In the genomic region with DNA sequence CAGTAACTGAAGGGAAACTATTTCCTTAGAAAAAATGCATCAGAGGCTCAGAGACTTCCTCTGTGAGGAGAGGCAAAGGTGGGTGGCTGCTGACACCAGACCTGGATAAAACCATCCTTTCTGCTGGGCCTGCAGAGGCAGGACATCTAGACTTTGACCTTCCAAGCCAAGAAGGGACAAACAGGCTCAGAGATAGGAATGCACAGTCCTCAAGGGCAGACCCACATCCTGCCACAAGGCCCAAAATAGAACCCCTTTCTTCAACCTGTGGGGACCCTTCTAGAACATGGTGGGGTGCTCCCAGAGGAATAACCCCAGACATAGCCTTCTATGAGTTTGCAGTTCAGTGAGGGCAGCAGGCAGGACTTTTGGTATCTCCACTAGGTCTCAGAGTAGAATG, we compare ENCODE assay signal across 1 cellular context.
TF ChIP-seq lines count a peak whose summit lies in the region.

No MANE protein-coding gene starts in this region.

TF ChIP-seq in HepG2, 621 proteins besides CTCF, POLR2A, EP300 and RAD21 (continued from another document and continues in another):
- TF ChIP-seq, protein P1, sequence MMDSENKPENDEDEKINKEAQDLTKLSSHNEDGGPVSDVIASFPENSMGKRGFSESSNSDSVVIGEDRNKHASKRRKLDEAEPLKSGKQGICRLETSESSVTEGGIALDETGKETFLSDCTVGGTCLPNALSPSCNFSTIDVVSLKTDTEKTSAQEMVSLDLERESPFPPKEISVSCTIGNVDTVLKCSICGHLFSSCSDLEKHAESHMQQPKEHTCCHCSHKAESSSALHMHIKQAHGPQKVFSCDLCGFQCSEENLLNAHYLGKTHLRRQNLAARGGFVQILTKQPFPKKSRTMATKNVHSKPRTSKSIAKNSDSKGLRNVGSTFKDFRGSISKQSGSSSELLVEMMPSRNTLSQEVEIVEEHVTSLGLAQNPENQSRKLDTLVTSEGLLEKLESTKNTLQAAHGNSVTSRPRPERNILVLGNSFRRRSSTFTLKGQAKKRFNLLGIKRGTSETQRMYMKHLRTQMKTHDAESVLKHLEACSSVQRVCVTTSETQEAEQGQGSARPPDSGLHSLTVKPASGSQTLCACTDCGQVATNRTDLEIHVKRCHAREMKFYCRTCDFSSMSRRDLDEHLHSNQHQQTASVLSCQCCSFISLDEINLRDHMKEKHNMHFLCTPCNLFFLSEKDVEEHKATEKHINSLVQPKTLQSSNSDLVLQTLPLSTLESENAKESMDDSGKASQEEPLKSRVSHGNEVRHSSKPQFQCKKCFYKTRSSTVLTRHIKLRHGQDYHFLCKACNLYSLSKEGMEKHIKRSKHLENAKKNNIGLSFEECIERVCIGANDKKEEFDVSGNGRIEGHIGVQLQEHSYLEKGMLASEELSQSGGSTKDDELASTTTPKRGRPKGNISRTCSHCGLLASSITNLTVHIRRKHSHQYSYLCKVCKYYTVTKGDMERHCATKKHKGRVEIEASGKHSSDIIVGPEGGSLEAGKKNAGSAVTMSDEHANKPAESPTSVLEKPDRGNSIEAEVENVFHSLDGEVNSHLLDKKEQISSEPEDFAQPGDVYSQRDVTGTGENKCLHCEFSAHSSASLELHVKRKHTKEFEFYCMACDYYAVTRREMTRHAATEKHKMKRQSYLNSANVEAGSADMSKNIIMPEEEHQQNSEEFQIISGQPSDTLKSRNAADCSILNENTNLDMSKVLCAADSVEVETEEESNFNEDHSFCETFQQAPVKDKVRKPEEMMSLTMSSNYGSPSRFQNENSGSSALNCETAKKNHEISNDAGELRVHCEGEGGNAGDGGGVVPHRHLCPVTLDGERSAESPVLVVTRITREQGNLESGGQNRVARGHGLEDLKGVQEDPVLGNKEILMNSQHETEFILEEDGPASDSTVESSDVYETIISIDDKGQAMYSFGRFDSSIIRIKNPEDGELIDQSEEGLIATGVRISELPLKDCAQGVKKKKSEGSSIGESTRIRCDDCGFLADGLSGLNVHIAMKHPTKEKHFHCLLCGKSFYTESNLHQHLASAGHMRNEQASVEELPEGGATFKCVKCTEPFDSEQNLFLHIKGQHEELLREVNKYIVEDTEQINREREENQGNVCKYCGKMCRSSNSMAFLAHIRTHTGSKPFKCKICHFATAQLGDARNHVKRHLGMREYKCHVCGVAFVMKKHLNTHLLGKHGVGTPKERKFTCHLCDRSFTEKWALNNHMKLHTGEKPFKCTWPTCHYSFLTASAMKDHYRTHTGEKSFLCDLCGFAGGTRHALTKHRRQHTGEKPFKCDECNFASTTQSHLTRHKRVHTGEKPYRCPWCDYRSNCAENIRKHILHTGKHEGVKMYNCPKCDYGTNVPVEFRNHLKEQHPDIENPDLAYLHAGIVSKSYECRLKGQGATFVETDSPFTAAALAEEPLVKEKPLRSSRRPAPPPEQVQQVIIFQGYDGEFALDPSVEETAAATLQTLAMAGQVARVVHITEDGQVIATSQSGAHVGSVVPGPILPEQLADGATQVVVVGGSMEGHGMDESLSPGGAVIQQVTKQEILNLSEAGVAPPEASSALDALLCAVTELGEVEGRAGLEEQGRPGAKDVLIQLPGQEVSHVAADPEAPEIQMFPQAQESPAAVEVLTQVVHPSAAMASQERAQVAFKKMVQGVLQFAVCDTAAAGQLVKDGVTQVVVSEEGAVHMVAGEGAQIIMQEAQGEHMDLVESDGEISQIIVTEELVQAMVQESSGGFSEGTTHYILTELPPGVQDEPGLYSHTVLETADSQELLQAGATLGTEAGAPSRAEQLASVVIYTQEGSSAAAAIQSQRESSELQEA (CRISPR knock-in tag; IDR thresholded peaks at IDR 0.05; ENCODE audit: not compliant biosample characterization), result no peak
- TF ChIP-seq HNF4G (IDR thresholded peaks at IDR 0.05; ENCODE audit: borderline replicate concordance, low read depth, low read length) (peak; percentile 78), HNF4G (CRISPR knock-in tag; IDR thresholded peaks at IDR 0.05; ENCODE audit: borderline replicate concordance, low read depth) (no peak; the same call in 1 of the 2 replicates), SMAD1 (CRISPR knock-in tag; IDR thresholded peaks at IDR 0.05; ENCODE audit: borderline replicate concordance, low read depth) (no peak), MED1 (CRISPR knock-in tag; IDR thresholded peaks at IDR 0.05) (peak; percentile 34; the same call in 1 of the 2 replicates), ZBTB7B (CRISPR knock-in tag; IDR thresholded peaks at IDR 0.05) (peak; percentile 60), JUNB (CRISPR knock-in tag; IDR thresholded peaks at IDR 0.05; ENCODE audit: borderline replicate concordance) (no peak), PAWR (CRISPR knock-in tag; IDR thresholded peaks at IDR 0.05; ENCODE audit: borderline replicate concordance) (no peak), DR1 (CRISPR knock-in tag; IDR thresholded peaks at IDR 0.05) (no peak), ZNF780A (CRISPR knock-in tag; IDR thresholded peaks at IDR 0.05) (no peak), JUND (CRISPR knock-in tag; IDR thresholded peaks at IDR 0.05) (no peak), ZNF225 (CRISPR knock-in tag; IDR thresholded peaks at IDR 0.05) (no peak), ZNF678 (CRISPR knock-in tag; IDR thresholded peaks at IDR 0.05) (no peak), ZNF7 (CRISPR knock-in tag; IDR thresholded peaks at IDR 0.05) (no peak), EZH2 (conservative IDR thresholded peaks at IDR 0.05; ENCODE audit: low read depth, low read length) (no peak), LCORL (IDR thresholded peaks at IDR 0.05) (no peak), LCORL (CRISPR knock-in tag; IDR thresholded peaks at IDR 0.05) (peak; percentile 69; the same call in 1 of the 2 replicates), STAG1 (CRISPR knock-in tag; IDR thresholded peaks at IDR 0.05) (no peak), NFE2L1 (CRISPR knock-in tag; IDR thresholded peaks at IDR 0.05; ENCODE audit: borderline replicate concordance) (no peak), ZNF777 (CRISPR knock-in tag; IDR thresholded peaks at IDR 0.05) (no peak), ZNF263 (CRISPR knock-in tag; IDR thresholded peaks at IDR 0.05) (peak; percentile 37; the same call in 1 of the 2 replicates), ZNF749 (CRISPR knock-in tag; IDR thresholded peaks at IDR 0.05; ENCODE audit: borderline replicate concordance) (no peak), ZNF432 (CRISPR knock-in tag; IDR thresholded peaks at IDR 0.05; ENCODE audit: borderline replicate concordance) (no peak), KMT2B (CRISPR knock-in tag; IDR thresholded peaks at IDR 0.05) (no peak), ZNF567 (CRISPR knock-in tag; IDR thresholded peaks at IDR 0.05; ENCODE audit: borderline replicate concordance) (no peak), ZFP1 (CRISPR knock-in tag; IDR thresholded peaks at IDR 0.05) (no peak)
- TF ChIP-seq, protein P2, sequence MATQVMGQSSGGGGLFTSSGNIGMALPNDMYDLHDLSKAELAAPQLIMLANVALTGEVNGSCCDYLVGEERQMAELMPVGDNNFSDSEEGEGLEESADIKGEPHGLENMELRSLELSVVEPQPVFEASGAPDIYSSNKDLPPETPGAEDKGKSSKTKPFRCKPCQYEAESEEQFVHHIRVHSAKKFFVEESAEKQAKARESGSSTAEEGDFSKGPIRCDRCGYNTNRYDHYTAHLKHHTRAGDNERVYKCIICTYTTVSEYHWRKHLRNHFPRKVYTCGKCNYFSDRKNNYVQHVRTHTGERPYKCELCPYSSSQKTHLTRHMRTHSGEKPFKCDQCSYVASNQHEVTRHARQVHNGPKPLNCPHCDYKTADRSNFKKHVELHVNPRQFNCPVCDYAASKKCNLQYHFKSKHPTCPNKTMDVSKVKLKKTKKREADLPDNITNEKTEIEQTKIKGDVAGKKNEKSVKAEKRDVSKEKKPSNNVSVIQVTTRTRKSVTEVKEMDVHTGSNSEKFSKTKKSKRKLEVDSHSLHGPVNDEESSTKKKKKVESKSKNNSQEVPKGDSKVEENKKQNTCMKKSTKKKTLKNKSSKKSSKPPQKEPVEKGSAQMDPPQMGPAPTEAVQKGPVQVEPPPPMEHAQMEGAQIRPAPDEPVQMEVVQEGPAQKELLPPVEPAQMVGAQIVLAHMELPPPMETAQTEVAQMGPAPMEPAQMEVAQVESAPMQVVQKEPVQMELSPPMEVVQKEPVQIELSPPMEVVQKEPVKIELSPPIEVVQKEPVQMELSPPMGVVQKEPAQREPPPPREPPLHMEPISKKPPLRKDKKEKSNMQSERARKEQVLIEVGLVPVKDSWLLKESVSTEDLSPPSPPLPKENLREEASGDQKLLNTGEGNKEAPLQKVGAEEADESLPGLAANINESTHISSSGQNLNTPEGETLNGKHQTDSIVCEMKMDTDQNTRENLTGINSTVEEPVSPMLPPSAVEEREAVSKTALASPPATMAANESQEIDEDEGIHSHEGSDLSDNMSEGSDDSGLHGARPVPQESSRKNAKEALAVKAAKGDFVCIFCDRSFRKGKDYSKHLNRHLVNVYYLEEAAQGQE (IDR thresholded peaks at IDR 0.05; ENCODE audit: borderline replicate concordance in 1 of 2, low read depth in 1 of 2, low read length in 2 of 2), result no peak
- TF ChIP-seq, protein P3, sequence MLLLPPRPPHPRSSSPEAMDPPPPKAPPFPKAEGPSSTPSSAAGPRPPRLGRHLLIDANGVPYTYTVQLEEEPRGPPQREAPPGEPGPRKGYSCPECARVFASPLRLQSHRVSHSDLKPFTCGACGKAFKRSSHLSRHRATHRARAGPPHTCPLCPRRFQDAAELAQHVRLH (CRISPR knock-in tag; IDR thresholded peaks at IDR 0.05; ENCODE audit: borderline replicate concordance, low read depth), result no peak
- TF ChIP-seq, protein P4, sequence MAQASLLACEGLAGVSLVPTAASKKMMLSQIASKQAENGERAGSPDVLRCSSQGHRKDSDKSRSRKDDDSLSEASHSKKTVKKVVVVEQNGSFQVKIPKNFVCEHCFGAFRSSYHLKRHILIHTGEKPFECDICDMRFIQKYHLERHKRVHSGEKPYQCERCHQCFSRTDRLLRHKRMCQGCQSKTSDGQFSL (CRISPR knock-in tag; IDR thresholded peaks at IDR 0.05), result no peak
- TF ChIP-seq, protein P5, sequence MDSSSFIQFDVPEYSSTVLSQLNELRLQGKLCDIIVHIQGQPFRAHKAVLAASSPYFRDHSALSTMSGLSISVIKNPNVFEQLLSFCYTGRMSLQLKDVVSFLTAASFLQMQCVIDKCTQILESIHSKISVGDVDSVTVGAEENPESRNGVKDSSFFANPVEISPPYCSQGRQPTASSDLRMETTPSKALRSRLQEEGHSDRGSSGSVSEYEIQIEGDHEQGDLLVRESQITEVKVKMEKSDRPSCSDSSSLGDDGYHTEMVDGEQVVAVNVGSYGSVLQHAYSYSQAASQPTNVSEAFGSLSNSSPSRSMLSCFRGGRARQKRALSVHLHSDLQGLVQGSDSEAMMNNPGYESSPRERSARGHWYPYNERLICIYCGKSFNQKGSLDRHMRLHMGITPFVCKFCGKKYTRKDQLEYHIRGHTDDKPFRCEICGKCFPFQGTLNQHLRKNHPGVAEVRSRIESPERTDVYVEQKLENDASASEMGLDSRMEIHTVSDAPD (CRISPR knock-in tag; IDR thresholded peaks at IDR 0.05), result no peak
- TF ChIP-seq, protein P6, sequence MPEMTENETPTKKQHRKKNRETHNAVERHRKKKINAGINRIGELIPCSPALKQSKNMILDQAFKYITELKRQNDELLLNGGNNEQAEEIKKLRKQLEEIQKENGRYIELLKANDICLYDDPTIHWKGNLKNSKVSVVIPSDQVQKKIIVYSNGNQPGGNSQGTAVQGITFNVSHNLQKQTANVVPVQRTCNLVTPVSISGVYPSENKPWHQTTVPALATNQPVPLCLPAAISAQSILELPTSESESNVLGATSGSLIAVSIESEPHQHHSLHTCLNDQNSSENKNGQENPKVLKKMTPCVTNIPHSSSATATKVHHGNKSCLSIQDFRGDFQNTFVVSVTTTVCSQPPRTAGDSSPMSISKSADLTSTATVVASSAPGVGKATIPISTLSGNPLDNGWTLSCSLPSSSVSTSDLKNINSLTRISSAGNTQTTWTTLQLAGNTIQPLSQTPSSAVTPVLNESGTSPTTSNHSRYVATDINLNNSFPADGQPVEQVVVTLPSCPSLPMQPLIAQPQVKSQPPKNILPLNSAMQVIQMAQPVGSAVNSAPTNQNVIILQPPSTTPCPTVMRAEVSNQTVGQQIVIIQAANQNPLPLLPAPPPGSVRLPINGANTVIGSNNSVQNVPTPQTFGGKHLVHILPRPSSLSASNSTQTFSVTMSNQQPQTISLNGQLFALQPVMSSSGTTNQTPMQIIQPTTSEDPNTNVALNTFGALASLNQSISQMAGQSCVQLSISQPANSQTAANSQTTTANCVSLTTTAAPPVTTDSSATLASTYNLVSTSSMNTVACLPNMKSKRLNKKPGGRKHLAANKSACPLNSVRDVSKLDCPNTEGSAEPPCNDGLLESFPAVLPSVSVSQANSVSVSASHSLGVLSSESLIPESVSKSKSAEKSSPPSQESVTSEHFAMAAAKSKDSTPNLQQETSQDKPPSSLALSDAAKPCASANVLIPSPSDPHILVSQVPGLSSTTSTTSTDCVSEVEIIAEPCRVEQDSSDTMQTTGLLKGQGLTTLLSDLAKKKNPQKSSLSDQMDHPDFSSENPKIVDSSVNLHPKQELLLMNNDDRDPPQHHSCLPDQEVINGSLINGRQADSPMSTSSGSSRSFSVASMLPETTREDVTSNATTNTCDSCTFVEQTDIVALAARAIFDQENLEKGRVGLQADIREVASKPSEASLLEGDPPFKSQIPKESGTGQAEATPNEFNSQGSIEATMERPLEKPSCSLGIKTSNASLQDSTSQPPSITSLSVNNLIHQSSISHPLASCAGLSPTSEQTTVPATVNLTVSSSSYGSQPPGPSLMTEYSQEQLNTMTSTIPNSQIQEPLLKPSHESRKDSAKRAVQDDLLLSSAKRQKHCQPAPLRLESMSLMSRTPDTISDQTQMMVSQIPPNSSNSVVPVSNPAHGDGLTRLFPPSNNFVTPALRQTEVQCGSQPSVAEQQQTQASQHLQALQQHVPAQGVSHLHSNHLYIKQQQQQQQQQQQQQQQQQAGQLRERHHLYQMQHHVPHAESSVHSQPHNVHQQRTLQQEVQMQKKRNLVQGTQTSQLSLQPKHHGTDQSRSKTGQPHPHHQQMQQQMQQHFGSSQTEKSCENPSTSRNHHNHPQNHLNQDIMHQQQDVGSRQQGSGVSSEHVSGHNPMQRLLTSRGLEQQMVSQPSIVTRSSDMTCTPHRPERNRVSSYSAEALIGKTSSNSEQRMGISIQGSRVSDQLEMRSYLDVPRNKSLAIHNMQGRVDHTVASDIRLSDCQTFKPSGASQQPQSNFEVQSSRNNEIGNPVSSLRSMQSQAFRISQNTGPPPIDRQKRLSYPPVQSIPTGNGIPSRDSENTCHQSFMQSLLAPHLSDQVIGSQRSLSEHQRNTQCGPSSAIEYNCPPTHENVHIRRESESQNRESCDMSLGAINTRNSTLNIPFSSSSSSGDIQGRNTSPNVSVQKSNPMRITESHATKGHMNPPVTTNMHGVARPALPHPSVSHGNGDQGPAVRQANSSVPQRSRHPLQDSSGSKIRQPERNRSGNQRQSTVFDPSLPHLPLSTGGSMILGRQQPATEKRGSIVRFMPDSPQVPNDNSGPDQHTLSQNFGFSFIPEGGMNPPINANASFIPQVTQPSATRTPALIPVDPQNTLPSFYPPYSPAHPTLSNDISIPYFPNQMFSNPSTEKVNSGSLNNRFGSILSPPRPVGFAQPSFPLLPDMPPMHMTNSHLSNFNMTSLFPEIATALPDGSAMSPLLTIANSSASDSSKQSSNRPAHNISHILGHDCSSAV (CRISPR knock-in tag; IDR thresholded peaks at IDR 0.05; ENCODE audit: borderline replicate concordance), result no peak
- TF ChIP-seq, protein P7, sequence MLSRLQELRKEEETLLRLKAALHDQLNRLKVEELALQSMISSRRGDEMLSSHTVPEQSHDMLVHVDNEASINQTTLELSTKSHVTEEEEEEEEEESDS (CRISPR knock-in tag; IDR thresholded peaks at IDR 0.05; ENCODE audit: borderline replicate concordance), result no peak
